ENCODE assay signal across 8 cellular contexts in the genomic region with DNA sequence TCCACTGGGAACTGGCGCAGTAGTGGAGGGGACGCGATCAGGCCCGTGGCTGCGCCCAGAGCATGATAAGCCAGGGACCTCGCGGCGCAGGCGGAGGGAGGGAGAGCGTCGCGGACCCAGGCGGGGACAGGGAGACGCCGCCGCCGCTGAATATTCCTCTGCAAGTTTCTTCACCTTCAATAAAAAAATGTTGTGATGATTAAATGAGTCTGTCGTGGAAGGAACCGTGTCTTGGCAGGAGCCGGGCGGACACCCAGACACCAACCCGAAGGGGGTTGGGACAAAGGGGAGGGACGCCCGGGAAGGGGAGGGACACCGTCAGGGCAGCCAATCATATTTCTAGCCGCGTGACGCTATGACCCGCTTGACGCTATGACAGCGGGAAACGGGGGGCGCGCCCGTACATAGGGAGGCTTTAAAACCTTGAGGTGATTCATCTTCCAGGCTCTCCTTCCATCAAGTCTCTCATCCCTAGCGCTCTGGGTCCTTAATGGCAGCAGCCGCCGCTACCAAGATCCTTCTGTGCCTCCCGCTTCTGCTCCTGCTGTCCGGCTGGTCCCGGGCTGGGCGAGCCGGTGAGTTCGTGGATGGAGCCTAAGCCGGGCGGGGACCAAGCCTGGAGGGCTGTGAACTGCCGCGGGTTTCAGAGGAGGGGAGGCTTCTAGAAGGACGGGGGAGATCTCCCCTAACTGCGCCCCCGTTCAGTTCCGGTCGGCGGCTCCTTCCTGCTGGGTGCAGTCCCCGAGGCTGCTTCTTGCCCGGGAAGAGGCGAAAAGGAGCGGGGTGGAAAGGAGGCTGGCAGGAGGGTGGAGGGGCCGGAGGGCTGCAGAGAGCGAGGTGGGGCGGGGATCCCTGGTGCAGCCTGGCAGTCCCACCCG. TPM values are rescaled to one million over a fixed set of nuclear protein-coding genes. Genes with fewer than 3 reads are reported as not detected.
DNase-seq lines count a peak whose midpoint lies in the region; ATAC-seq and TF ChIP-seq lines count a peak whose summit lies in the region.

A gene with protein sequence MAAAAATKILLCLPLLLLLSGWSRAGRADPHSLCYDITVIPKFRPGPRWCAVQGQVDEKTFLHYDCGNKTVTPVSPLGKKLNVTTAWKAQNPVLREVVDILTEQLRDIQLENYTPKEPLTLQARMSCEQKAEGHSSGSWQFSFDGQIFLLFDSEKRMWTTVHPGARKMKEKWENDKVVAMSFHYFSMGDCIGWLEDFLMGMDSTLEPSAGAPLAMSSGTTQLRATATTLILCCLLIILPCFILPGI (plus strand): TSS at position 432 of the 878 bp plus-strand sequence. CDS start 59 bp downstream, at position 491.

- H3K36me3 Mint-ChIP-seq in activated T-helper 17 cell treated with anti-CD3 and anti-CD28 coated beads, Interleukin-2, amount 50 U/mL, for 72 hours (ENCODE audit: low read depth), result peaks cover 7% of the 10 kb centered on the region
- peaks cover 0 to 6% (median 1%) of the 10 kb centered on the region in 3 donors for H3K36me3 Mint-ChIP-seq in naive thymus-derived CD8-positive, alpha-beta T cell

- H3K27ac ChIP-seq in KOPT-K1 (ENCODE audit: low read depth, low read length, poor library complexity, severe bottlenecking) (peak within 1 kb of the TSS; percentile 25), RWPE2 (ENCODE audit: poor library complexity, severe bottlenecking) (peak within 1 kb of the TSS; percentile 19)

- H3K4me1 ChIP-seq in RWPE2 (ENCODE audit: insufficient read depth, poor library complexity, severe bottlenecking), result no peaks in the 10 kb centered on the region

- peak within 1 kb of the TSS; percentile 84 for H3K4me3 Mint-ChIP-seq in activated T-helper 17 cell treated with anti-CD3 and anti-CD28 coated beads, Interleukin-2, amount 50 U/mL, for 72 hours
- H3K4me3 Mint-ChIP-seq in naive thymus-derived CD8-positive, alpha-beta T cell, result peak within 1 kb of the TSS; percentile 88 to 98 (median 97)

- H3K9me3 ChIP-seq in KOPT-K1 (ENCODE audit: insufficient read depth, low read length, poor library complexity, severe bottlenecking) (no peaks in the 10 kb centered on the region), RWPE2 (ENCODE audit: severe bottlenecking) (no peaks in the 10 kb centered on the region)

- no peaks in the 10 kb centered on the region for H3K36me3 ChIP-seq in KOPT-K1 (ENCODE audit: insufficient read depth, low read length)
- no peaks in the 10 kb centered on the region for H3K36me3 ChIP-seq in RWPE2 (ENCODE audit: low read depth)

- no peaks in the 10 kb centered on the region for H3K9me3 Mint-ChIP-seq in activated T-helper 17 cell treated with anti-CD3 and anti-CD28 coated beads, Interleukin-2, amount 50 U/mL, for 72 hours
- peaks cover 0 to 2% (median 0%) of the 10 kb centered on the region in 9 donors for H3K9me3 Mint-ChIP-seq in naive thymus-derived CD8-positive, alpha-beta T cell

- TF ChIP-seq CTCF in RWPE2 (IDR thresholded peaks at IDR 0.05; ENCODE audit: poor library complexity, severe bottlenecking), result no peak
- TF ChIP-seq CTCF in fibroblast of mammary gland (conservative IDR thresholded peaks at IDR 0.05; ENCODE audit: control insufficient read depth, insufficient read depth, low read depth, low read length), result no peak

- no peaks in the 10 kb centered on the region for H3K27me3 ChIP-seq in RWPE2 (ENCODE audit: insufficient read depth, poor library complexity, severe bottlenecking)

- ATAC-seq in RWPE2 (ENCODE audit: low read depth) (peak; percentile 83), GM18498 (IDR thresholded peaks at IDR 0.05; ENCODE audit: unreplicated experiment) (no peak)
- peak; percentile 93 for ATAC-seq in activated T-helper 17 cell treated with anti-CD3 and anti-CD28 coated beads, Interleukin-2, amount 50 U/mL, for 72 hours (replicated peaks)
- peak; percentile 87 to 89 for ATAC-seq in naive thymus-derived CD8-positive, alpha-beta T cell

- peak within 1 kb of the TSS; percentile 69 for H3K27ac Mint-ChIP-seq in activated T-helper 17 cell treated with anti-CD3 and anti-CD28 coated beads, Interleukin-2, amount 50 U/mL, for 72 hours
- peak within 1 kb of the TSS; percentile 71 to 98 (median 92) for H3K27ac Mint-ChIP-seq in naive thymus-derived CD8-positive, alpha-beta T cell

- POLR2A ChIA-PET in naive thymus-derived CD8-positive, alpha-beta T cell (lab: Charles Lee), result no interaction called here

- H3K4me3 ChIP-seq in RWPE2 (ENCODE audit: severe bottlenecking), result peak within 1 kb of the TSS; percentile 56
- peak within 1 kb of the TSS; percentile 51 for H3K4me3 ChIP-seq in fibroblast of mammary gland (ENCODE audit: control insufficient read depth, low read depth, low read length)

- peaks cover 7% of the 10 kb centered on the region for H3K4me1 Mint-ChIP-seq in activated T-helper 17 cell treated with anti-CD3 and anti-CD28 coated beads, Interleukin-2, amount 50 U/mL, for 72 hours
- peaks cover 15 to 40% (median 39%) of the 10 kb centered on the region in 4 donors for H3K4me1 Mint-ChIP-seq in naive thymus-derived CD8-positive, alpha-beta T cell

- DNase-seq in Daoy (ENCODE audit: low read depth), result peak; percentile 99
- peak; percentile 93 for DNase-seq in RWPE2 (ENCODE audit: low spot score)
- DNase-seq in fibroblast of mammary gland (ENCODE audit: low read depth), result peak; percentile 95
- peak; percentile 79 to 93 (median 90) for DNase-seq in naive thymus-derived CD8-positive, alpha-beta T cell
- DNase-seq in stimulated activated CD8-positive, alpha-beta memory T cell treated with anti-CD3 and anti-CD28 coated beads, Interleukin-7, amount 100 ng/mL, for 4 hours (ENCODE audit: low read depth in 2 of 2), result peak; percentile 88 to 89

- H3K27me3 Mint-ChIP-seq in activated T-helper 17 cell treated with anti-CD3 and anti-CD28 coated beads, Interleukin-2, amount 50 U/mL, for 72 hours, result peaks cover 30% of the 10 kb centered on the region
- peaks cover 26 to 44% (median 36%) of the 10 kb centered on the region in 5 donors for H3K27me3 Mint-ChIP-seq in naive thymus-derived CD8-positive, alpha-beta T cell

RNA-seq across cellular contexts. Expression of the gene that starts here (rescaled TPM):
- total RNA-seq in Daoy (2014; rRNA removed; shearing (Covaris generic)), result 42.6 and 53.7 TPM in 2 replicates
- total RNA-seq in activated T-helper 17 cell treated with anti-CD3 and anti-CD28 coated beads, Interleukin-2, amount 50 U/mL, for 72 hours, result not detected
- total RNA-seq in naive thymus-derived CD8-positive, alpha-beta T cell, result not detected
- polyA plus RNA-seq in naive thymus-derived CD8-positive, alpha-beta T cell, result under 1 TPM in 2 of 3 donors, not detected in 1; 0.37 to 0.41 TPM

Comparison
In these comparisons a context has a peak if more than half of its experiments do, and no peak if none do; other contexts are left out.
1. RNA of the gene that starts here (total RNA-seq): 42.6 to 53.7 TPM in Daoy; not detected in activated T-helper 17 cell treated with anti-CD3 and anti-CD28 coated beads, Interleukin-2, amount 50 U/mL, for 72 hours and not detected in naive thymus-derived CD8-positive, alpha-beta T cell; every median in the first group is over 10 times any median in the second.
2. Peak in ATAC-seq in activated T-helper 17 cell treated with anti-CD3 and anti-CD28 coated beads, Interleukin-2, amount 50 U/mL, for 72 hours; RNA of the gene not detected or under 1 TPM.
3. Peak in DNase-seq and ATAC-seq in naive thymus-derived CD8-positive, alpha-beta T cell; RNA of the gene not detected or under 1 TPM.
4. Peak in every context shown above with its lines, with median percentiles within 50 percentile points of each other: DNase-seq.